ENCODE assay signal across 1 cellular context in genomic region chr9:32550609-32551490, GRCh38.
TF ChIP-seq lines count a peak whose summit lies in the region.

No MANE protein-coding gene starts in this region.

TF ChIP-seq in GM12878, 131 proteins besides CTCF, POLR2A, EP300 and RAD21 (continued from another document and continues in another):
- no peak for TF ChIP-seq ATF2 (IDR thresholded peaks at IDR 0.05; ENCODE audit: low read length)
- no peak; the same call in 1 of the 2 replicates for TF ChIP-seq RELB (IDR thresholded peaks at IDR 0.05; ENCODE audit: low read depth)
- TF ChIP-seq E2F4 (IDR thresholded peaks at IDR 0.05; ENCODE audit: low read depth, low read length): 0 out of 2 replicates have a peak, but pooled peaks have one; percentile 33
- TF ChIP-seq WRNIP1 (IDR thresholded peaks at IDR 0.05; ENCODE audit: borderline replicate concordance, low read depth, low read length): no peak
- TF ChIP-seq ELK1 (IDR thresholded peaks at IDR 0.05; ENCODE audit: low read depth, low read length): no peak
- TF ChIP-seq FOXM1 (IDR thresholded peaks at IDR 0.05; ENCODE audit: low read depth, low read length): no peak
- peak; percentile 12; the same call in 1 of the 2 replicates for TF ChIP-seq ZBTB40 (IDR thresholded peaks at IDR 0.05; ENCODE audit: borderline replicate concordance)
- TF ChIP-seq IKZF1 (conservative IDR thresholded peaks at IDR 0.05): peak; percentile 81
- no peak for TF ChIP-seq USF1 (IDR thresholded peaks at IDR 0.05; ENCODE audit: borderline replicate concordance, extremely low read length, insufficient read depth, low read depth, low read length)
- TF ChIP-seq ZBTB33 (IDR thresholded peaks at IDR 0.05): no peak
- TF ChIP-seq KLF5 (IDR thresholded peaks at IDR 0.05; ENCODE audit: partially characterized antibody): no peak
- no peak for TF ChIP-seq MYC (IDR thresholded peaks at IDR 0.05; ENCODE audit: insufficient read depth, insufficient read length, insufficient replicate concordance, low read length, severe bottlenecking)
- peak; percentile 83; the same call in 1 of the 2 replicates for TF ChIP-seq MLLT1 (IDR thresholded peaks at IDR 0.05)
- TF ChIP-seq ZZZ3 (IDR thresholded peaks at IDR 0.05; ENCODE audit: control insufficient read depth, insufficient read length, low read depth): no peak
- TF ChIP-seq RUNX3 (IDR thresholded peaks at IDR 0.05; ENCODE audit: low read length): peak; percentile 46; the same call in 1 of the 2 replicates
- TF ChIP-seq ZNF24 (IDR thresholded peaks at IDR 0.05): no peak
- no peak for TF ChIP-seq ZNF274 (IDR thresholded peaks at IDR 0.05; ENCODE audit: insufficient read depth, insufficient read length)
- TF ChIP-seq CHD2 (IDR thresholded peaks at IDR 0.05; ENCODE audit: borderline replicate concordance, low read depth, low read length): peak; percentile 98
- TF ChIP-seq PAX8 (IDR thresholded peaks at IDR 0.05): no peak
- TF ChIP-seq NBN (IDR thresholded peaks at IDR 0.05): peak; percentile 77; the same call in 1 of the 2 replicates
- no peak for TF ChIP-seq PRDM15 (CRISPR knock-in tag; IDR thresholded peaks at IDR 0.05)
- no peak for TF ChIP-seq ZNF217 (IDR thresholded peaks at IDR 0.05)
- TF ChIP-seq NFIC (IDR thresholded peaks at IDR 0.05; ENCODE audit: low read depth, low read length): no peak
- TF ChIP-seq SPI1 (IDR thresholded peaks at IDR 0.05; ENCODE audit: borderline replicate concordance, insufficient read depth, low read depth, low read length): no peak
- TF ChIP-seq PAX5 (IDR thresholded peaks at IDR 0.05; ENCODE audit: borderline replicate concordance, low read depth, low read length): no peak
- TF ChIP-seq RCOR1 (conservative IDR thresholded peaks at IDR 0.05; ENCODE audit: low read depth, low read length): 0 out of 2 replicates have a peak, but pooled peaks have one; percentile 80
- TF ChIP-seq YY1 (IDR thresholded peaks at IDR 0.05; ENCODE audit: low read depth, low read length): no peak; the same call in 1 of the 2 replicates
- TF ChIP-seq POU2F2 (IDR thresholded peaks at IDR 0.05; ENCODE audit: borderline replicate concordance, low read depth, low read length): no peak; the same call in 2 of the 3 replicates
- TF ChIP-seq SUZ12 (IDR thresholded peaks at IDR 0.05; ENCODE audit: unreplicated experiment): no peak
- TF ChIP-seq ZBTB4 (CRISPR knock-in tag; IDR thresholded peaks at IDR 0.05): no peak
- TF ChIP-seq HDAC6 (IDR thresholded peaks at IDR 0.05; ENCODE audit: unreplicated experiment): peak; percentile 67
- TF ChIP-seq SMC3 (IDR thresholded peaks at IDR 0.05; ENCODE audit: borderline replicate concordance, low read length): no peak
- peak; percentile 69 for TF ChIP-seq CREM (IDR thresholded peaks at IDR 0.05; ENCODE audit: low read depth)
- no peak for TF ChIP-seq MYB (IDR thresholded peaks at IDR 0.05; ENCODE audit: borderline replicate concordance, low read depth, low read length)
- TF ChIP-seq NR2C2 (IDR thresholded peaks at IDR 0.05; ENCODE audit: borderline replicate concordance, control insufficient read depth, insufficient read length, low read depth): no peak
- peak; percentile 90 for TF ChIP-seq NRF1 (conservative IDR thresholded peaks at IDR 0.05; ENCODE audit: low read depth, low read length)
- TF ChIP-seq SIN3A (IDR thresholded peaks at IDR 0.05; ENCODE audit: low read depth, low read length): no peak; the same call in 1 of the 2 replicates
- no peak for TF ChIP-seq YBX1 (IDR thresholded peaks at IDR 0.05)
